Comparison of ENCODE assay signal across 11 cellular contexts in the genomic region with DNA sequence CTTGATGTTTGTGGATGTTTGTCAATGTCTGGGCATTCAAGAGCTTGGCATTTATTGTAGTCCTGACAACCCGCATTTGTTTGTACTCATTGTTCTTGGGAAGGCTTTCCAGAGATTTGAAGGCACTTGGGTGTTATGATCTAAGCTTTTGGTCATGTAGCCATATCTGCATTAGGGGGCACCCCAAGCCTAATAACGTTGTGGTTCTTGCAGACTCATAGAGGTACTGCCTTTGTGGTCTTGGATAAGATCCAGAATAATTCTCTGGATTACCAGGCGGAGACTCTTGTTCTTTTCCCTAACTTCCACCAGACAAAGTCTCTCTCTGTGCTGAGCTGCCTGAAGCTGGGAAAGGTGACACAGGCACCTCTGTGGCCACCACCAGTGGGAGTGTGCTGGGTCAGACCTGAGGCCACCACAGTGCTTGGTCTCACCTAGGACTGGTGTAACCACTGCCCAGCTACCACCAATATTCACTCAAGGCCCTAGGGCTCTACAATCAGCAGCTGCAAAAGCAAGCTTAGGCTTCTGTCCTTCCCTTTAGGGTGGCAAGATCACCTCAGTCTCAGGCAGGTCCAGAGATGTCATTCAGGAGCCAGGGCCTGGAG.
A peak's percentile ranks its signal among the peaks of the same experiment; 100 is the strongest.
DNase-seq lines count a peak whose midpoint lies in the region; ATAC-seq and TF ChIP-seq lines count a peak whose summit lies in the region.
"Had no signal": no experiment of that assay in that cellular context is flagged by ENCODE, and none has a peak within 500 bp of the region (broad histone marks: within the 10 kb centered on the region; RNA-seq: fewer than 3 reads in every experiment).

No MANE protein-coding gene starts in this region.

- H3K27me3 Mint-ChIP-seq in stimulated activated memory B cell treated with anti-CD40 and anti-IgM and Interleukin-4, amounts not matched to agents 10 μg/mL and 1 μg/mL and 100 μg/mL, for 72 hours: no peaks in the 10 kb centered on the region
- H3K27me3 Mint-ChIP-seq: effector memory CD8-positive, alpha-beta T cell had no signal

- no peak for TF ChIP-seq POLR2A in sigmoid colon (IDR thresholded peaks at IDR 0.05)

- TF ChIP-seq EP300 in sigmoid colon (IDR thresholded peaks at IDR 0.05): no peak

- in situ Hi-C loops in G401 (cut with HindIII; ENCODE audit: low sequenced_read_pairs): no loop called here

- peaks cover 7% of the 10 kb centered on the region for H3K9me3 Mint-ChIP-seq in stimulated activated memory B cell treated with anti-CD40 and anti-IgM and Interleukin-4, amounts not matched to agents 10 μg/mL and 1 μg/mL and 100 μg/mL, for 72 hours

- H3K4me3 ChIP-seq in epithelial cell of esophagus (ENCODE audit: low read length): no peak overlapping the region
- H3K4me3 ChIP-seq in sigmoid colon: no peak overlapping the region

- no peak for ATAC-seq in GM18861 (IDR thresholded peaks at IDR 0.05; ENCODE audit: unreplicated experiment)
- no peak for ATAC-seq in stimulated activated memory B cell treated with anti-CD40 and anti-IgM and Interleukin-4, amounts not matched to agents 10 μg/mL and 1 μg/mL and 100 μg/mL, for 72 hours
- ATAC-seq: effector memory CD8-positive, alpha-beta T cell; Right ventricle myocardium inferior had no signal

- no peaks in the 10 kb centered on the region for H3K36me3 ChIP-seq in sigmoid colon

- H3K36me3 Mint-ChIP-seq in stimulated activated memory B cell treated with anti-CD40 and anti-IgM and Interleukin-4, amounts not matched to agents 10 μg/mL and 1 μg/mL and 100 μg/mL, for 72 hours: no peaks in the 10 kb centered on the region

- H3K4me1 Mint-ChIP-seq in stimulated activated memory B cell treated with anti-CD40 and anti-IgM and Interleukin-4, amounts not matched to agents 10 μg/mL and 1 μg/mL and 100 μg/mL, for 72 hours: no peaks in the 10 kb centered on the region

- no peak overlapping the region for H3K27ac Mint-ChIP-seq in stimulated activated memory B cell treated with anti-CD40 and anti-IgM and Interleukin-4, amounts not matched to agents 10 μg/mL and 1 μg/mL and 100 μg/mL, for 72 hours
- H3K27ac Mint-ChIP-seq: effector memory CD8-positive, alpha-beta T cell had no signal

- H3K4me1 ChIP-seq in sigmoid colon: no peaks in the 10 kb centered on the region

- no peak overlapping the region for H3K4me3 Mint-ChIP-seq in stimulated activated memory B cell treated with anti-CD40 and anti-IgM and Interleukin-4, amounts not matched to agents 10 μg/mL and 1 μg/mL and 100 μg/mL, for 72 hours
- H3K4me3 Mint-ChIP-seq: effector memory CD8-positive, alpha-beta T cell had no signal

- no peak overlapping the region for H3K27ac ChIP-seq in sigmoid colon

- H3K9me3 ChIP-seq in sigmoid colon: no peaks in the 10 kb centered on the region

- TF ChIP-seq CTCF in epithelial cell of esophagus (IDR thresholded peaks at IDR 0.05; ENCODE audit: insufficient read depth, low read depth, low read length, missing control alignments) (no peak), sigmoid colon (IDR thresholded peaks at IDR 0.05) (no peak)

- 61 to 68% methylated on average over 3 of the region's 3 CpGs for WGBS in sigmoid colon, 2 donors

- H3K27me3 ChIP-seq in sigmoid colon: no peaks in the 10 kb centered on the region

- DNase-seq in G401 (ENCODE audit: low spot score) (peak; percentile 58), LoVo (ENCODE audit: low spot score) (peak; percentile 16), epithelial cell of esophagus (ENCODE audit: low read depth) (peak; percentile 56), pons (ENCODE audit: low spot score) (peak; percentile 45), sigmoid colon (no peak)
- DNase-seq: activated CD4-positive, alpha-beta T cell treated with anti-CD3 and anti-CD28 coated beads for 4 hours; activated gamma-delta T cell; effector memory CD8-positive, alpha-beta T cell had no signal

- intact Hi-C loops in sigmoid colon (cut with DNase I): no loop called here
